ENCODE assay signal across 27 cellular contexts in genomic region chr12:83709899-83710298, GRCh38.
"Had no signal": no experiment of that assay in that cellular context is flagged by ENCODE, and none has a peak within 500 bp of the region (broad histone marks: within the 10 kb centered on the region; RNA-seq: fewer than 3 reads in every experiment).

No MANE protein-coding gene starts in this region.

- H3K79me2 ChIP-seq: hepatocyte had no signal

- H3K27me3 ChIP-seq: colonic mucosa, dorsolateral prefrontal cortex, esophagus muscularis mucosa, esophagus squamous epithelium, gastrocnemius medialis, gastroesophageal sphincter, heart left ventricle, heart right ventricle, hepatocyte had no signal

- H3K4me1 ChIP-seq: colonic mucosa, esophagus muscularis mucosa, esophagus squamous epithelium, gastrocnemius medialis, gastroesophageal sphincter, heart left ventricle, heart right ventricle had no signal

- H3K27ac Mint-ChIP-seq: dendritic cell treated with granulocyte-macrophage colony-stimulating factor and Interleukin-4, amounts not matched to agents 40 ng/mL and 50 ng/mL, for 4 days; effector memory CD8-positive, alpha-beta T cell; endodermal cell had no signal

- DNase-seq: colonic mucosa; cortex of kidney; dermis blood vessel endothelial cell; dorsolateral prefrontal cortex; effector CD4-positive, alpha-beta T cell; effector CD8-positive, alpha-beta T cell; effector memory CD4-positive, alpha-beta T cell; effector memory CD8-positive, alpha-beta T cell; endodermal cell; erythroblast; esophagus squamous epithelium; foreskin fibroblast; foreskin melanocyte; gastrocnemius medialis; glutamatergic neuron; head of caudate nucleus; heart left ventricle; heart right ventricle had no signal

- H3K4me2 ChIP-seq: hepatocyte had no signal

- ATAC-seq: effector memory CD8-positive, alpha-beta T cell; esophagus mucosa; gastrocnemius medialis; gastroesophageal sphincter; heart left ventricle; heart right ventricle had no signal

- H2AFZ ChIP-seq: hepatocyte had no signal

- H3K27ac ChIP-seq: colonic mucosa, coronary artery, dorsolateral prefrontal cortex, epithelial cell of prostate, esophagus muscularis mucosa, esophagus squamous epithelium, gastrocnemius medialis, gastroesophageal sphincter, heart left ventricle, heart right ventricle, hepatocyte had no signal

- FAIRE-seq: endometrium, endothelial cell of umbilical vein had no signal

- H3K4me3 ChIP-seq: colonic mucosa, coronary artery, dorsolateral prefrontal cortex, esophagus muscularis mucosa, esophagus squamous epithelium, gastrocnemius medialis, gastroesophageal sphincter, heart left ventricle, heart right ventricle, hepatocyte had no signal

- H3K36me3 ChIP-seq: colonic mucosa, esophagus muscularis mucosa, esophagus squamous epithelium, gastrocnemius medialis, gastroesophageal sphincter, heart left ventricle, heart right ventricle had no signal

- H3K4me1 Mint-ChIP-seq: endodermal cell had no signal

- H3K9me3 ChIP-seq: colonic mucosa, gastrocnemius medialis had no signal

- H3K27me3 Mint-ChIP-seq: dendritic cell treated with granulocyte-macrophage colony-stimulating factor and Interleukin-4, amounts not matched to agents 40 ng/mL and 50 ng/mL, for 4 days; effector memory CD8-positive, alpha-beta T cell had no signal

- H3K4me3 Mint-ChIP-seq: dendritic cell treated with granulocyte-macrophage colony-stimulating factor and Interleukin-4, amounts not matched to agents 40 ng/mL and 50 ng/mL, for 4 days; effector memory CD8-positive, alpha-beta T cell; endodermal cell had no signal
